In genomic region chr17:12537436-12537835, GRCh38 we compare ENCODE assay signal across 1 cellular context.
TF ChIP-seq lines count a peak whose summit lies in the region.

No MANE protein-coding gene starts in this region.

TF ChIP-seq in HepG2, 621 proteins besides CTCF, POLR2A, EP300 and RAD21 (continued from another document):
- TF ChIP-seq SMAD3 (CRISPR knock-in tag; IDR thresholded peaks at IDR 0.05) (no peak), MAFK (conservative IDR thresholded peaks at IDR 0.05 in 1 of 2, IDR thresholded peaks at IDR 0.05 in 1 of 2; ENCODE audit: low read length in 2 of 2) (0 out of 4 replicates have a peak, but pooled peaks of 1 of the 2 experiments have one; percentile 6)
